ENCODE assay signal across 1 cellular context in genomic region chrX:151488677-151489076, GRCh38.
TF ChIP-seq lines count a peak whose summit lies in the region.

No MANE protein-coding gene starts in this region.

TF ChIP-seq in K562, 482 proteins besides CTCF, POLR2A, EP300 and RAD21 (continued from another document and continues in another):
- TF ChIP-seq FOXO4 (CRISPR knock-in tag; IDR thresholded peaks at IDR 0.05): no peak
- no peak for TF ChIP-seq ZNF282 (CRISPR knock-in tag; IDR thresholded peaks at IDR 0.05)
- TF ChIP-seq ZNF140 (CRISPR knock-in tag; IDR thresholded peaks at IDR 0.05): no peak
- TF ChIP-seq RFX1 (IDR thresholded peaks at IDR 0.05): no peak
- TF ChIP-seq MYNN (IDR thresholded peaks at IDR 0.05): no peak
- TF ChIP-seq MYNN (CRISPR knock-in tag; IDR thresholded peaks at IDR 0.05): no peak
- no peak for TF ChIP-seq TCF7L2 (IDR thresholded peaks at IDR 0.05; ENCODE audit: low read depth, low read length)
- TF ChIP-seq ZNF785 (CRISPR knock-in tag; IDR thresholded peaks at IDR 0.05): no peak
- no peak for TF ChIP-seq LCOR (CRISPR knock-in tag; IDR thresholded peaks at IDR 0.05)
- no peak for TF ChIP-seq JUN (IDR thresholded peaks at IDR 0.05; ENCODE audit: borderline replicate concordance, low read depth, low read length)
- no peak for TF ChIP-seq JUN (CRISPR knock-in tag; IDR thresholded peaks at IDR 0.05; ENCODE audit: borderline replicate concordance)
- TF ChIP-seq ETV1 (tag; conservative IDR thresholded peaks at IDR 0.05; ENCODE audit: low read depth): no peak
- no peak for TF ChIP-seq TFAM (CRISPR knock-in tag; conservative IDR thresholded peaks at IDR 0.05)
- no peak for TF ChIP-seq MEIS2 (IDR thresholded peaks at IDR 0.05; ENCODE audit: partially characterized antibody)
- 0 out of 2 replicates have a peak, but pooled peaks have one; percentile 30 for TF ChIP-seq SMC3 (conservative IDR thresholded peaks at IDR 0.05; ENCODE audit: insufficient read depth, low read depth, low read length)
- TF ChIP-seq MITF (IDR thresholded peaks at IDR 0.05): peak; percentile 50; the same call in 1 of the 2 replicates
- TF ChIP-seq GABPA (tag; conservative IDR thresholded peaks at IDR 0.05; ENCODE audit: low read depth): no peak
- no peak for TF ChIP-seq CBX8 (IDR thresholded peaks at IDR 0.05; ENCODE audit: borderline replicate concordance, extremely low read depth, low read depth, low read length, poor library complexity, severe bottlenecking)
- TF ChIP-seq HNRNPK (IDR thresholded peaks at IDR 0.05; ENCODE audit: low read depth, low read length, poor library complexity, severe bottlenecking): no peak
- no peak for TF ChIP-seq GTF3C2 (IDR thresholded peaks at IDR 0.05; ENCODE audit: borderline replicate concordance, extremely low read depth, insufficient read length)
- no peak for TF ChIP-seq PPARD (CRISPR knock-in tag; IDR thresholded peaks at IDR 0.05)
- TF ChIP-seq FOXA3 (CRISPR knock-in tag; conservative IDR thresholded peaks at IDR 0.05 in 1 of 2, IDR thresholded peaks at IDR 0.05 in 1 of 2): no peak
- TF ChIP-seq GABPB2 (CRISPR knock-in tag; conservative IDR thresholded peaks at IDR 0.05): no peak
- TF ChIP-seq USF2 (CRISPR knock-in tag; IDR thresholded peaks at IDR 0.05): peak; percentile 33; the same call in 1 of the 2 replicates
- TF ChIP-seq GTF2A2 (tag; IDR thresholded peaks at IDR 0.05): no peak
- no peak for TF ChIP-seq KLF16 (IDR thresholded peaks at IDR 0.05)
- TF ChIP-seq JUND (IDR thresholded peaks at IDR 0.05; ENCODE audit: borderline replicate concordance, low read depth, low read length): peak; percentile 70; the same call in 1 of the 2 replicates
- peak; percentile 51; the same call in 2 of the 3 replicates for TF ChIP-seq JUND (tag; IDR thresholded peaks at IDR 0.05; ENCODE audit: borderline replicate concordance, low read depth, low read length)
- TF ChIP-seq ATF7 (IDR thresholded peaks at IDR 0.05): no peak
- no peak for TF ChIP-seq ZNF699 (CRISPR knock-in tag; IDR thresholded peaks at IDR 0.05; ENCODE audit: insufficient replicate concordance)
- peak in 1 of 2 experiments; percentile 52; a peak in 2 of 4 replicates for TF ChIP-seq MNT (conservative IDR thresholded peaks at IDR 0.05)
- no peak for TF ChIP-seq UBTF (IDR thresholded peaks at IDR 0.05; ENCODE audit: borderline replicate concordance in 1 of 2, low read depth in 2 of 2, low read length in 2 of 2)
- TF ChIP-seq MYBL2 (IDR thresholded peaks at IDR 0.05; ENCODE audit: low read depth): no peak
- no peak for TF ChIP-seq MYBL2 (CRISPR knock-in tag; IDR thresholded peaks at IDR 0.05; ENCODE audit: borderline replicate concordance)
- TF ChIP-seq RBM17 (IDR thresholded peaks at IDR 0.05; ENCODE audit: borderline replicate concordance, low read depth, low read length): no peak
- TF ChIP-seq CBX3 (IDR thresholded peaks at IDR 0.05; ENCODE audit: borderline replicate concordance in 1 of 2, low read length in 2 of 2): no peak
- TF ChIP-seq EP400 (IDR thresholded peaks at IDR 0.05): no peak
- TF ChIP-seq PHTF2 (CRISPR knock-in tag; IDR thresholded peaks at IDR 0.05): no peak
- no peak for TF ChIP-seq IRF2 (CRISPR knock-in tag; IDR thresholded peaks at IDR 0.05)
- TF ChIP-seq TEAD1 (CRISPR knock-in tag; IDR thresholded peaks at IDR 0.05): no peak
- TF ChIP-seq ATF3 (IDR thresholded peaks at IDR 0.05): 0 out of 2 replicates have a peak, but pooled peaks have one; percentile 18
- TF ChIP-seq ATF3 (CRISPR knock-in tag; conservative IDR thresholded peaks at IDR 0.05): no peak
- TF ChIP-seq ZNF24 (IDR thresholded peaks at IDR 0.05): no peak
- TF ChIP-seq SMARCE1 (IDR thresholded peaks at IDR 0.05): no peak
- TF ChIP-seq NONO (IDR thresholded peaks at IDR 0.05; ENCODE audit: low read depth in 2 of 2, low read length in 1 of 2): no peak
- TF ChIP-seq ZNF398 (CRISPR knock-in tag; IDR thresholded peaks at IDR 0.05): no peak
- TF ChIP-seq HNRNPH1 (optimal IDR thresholded peaks at IDR 0.05; ENCODE audit: low read depth, low read length): no peak
- no peak for TF ChIP-seq NCOR1 (IDR thresholded peaks at IDR 0.05)
- TF ChIP-seq IRF1 (CRISPR knock-in tag; IDR thresholded peaks at IDR 0.05; ENCODE audit: borderline replicate concordance): no peak
- no peak for TF ChIP-seq SRSF3 (IDR thresholded peaks at IDR 0.05; ENCODE audit: insufficient read depth, low read length)
- TF ChIP-seq E2F8 (IDR thresholded peaks at IDR 0.05; ENCODE audit: low read depth, partially characterized antibody): no peak
- TF ChIP-seq KDM4B (IDR thresholded peaks at IDR 0.05; ENCODE audit: borderline replicate concordance in 2 of 2, low read depth in 1 of 2): no peak
- no peak for TF ChIP-seq SIX5 (IDR thresholded peaks at IDR 0.05; ENCODE audit: borderline replicate concordance in 1 of 2, insufficient read depth in 1 of 2, low read depth in 1 of 2, low read length in 2 of 2)
- TF ChIP-seq SAP30 (IDR thresholded peaks at IDR 0.05; ENCODE audit: borderline replicate concordance, insufficient read depth, low read depth, low read length, poor library complexity, severe bottlenecking): no peak
